Comparison of ENCODE assay signal across 1 cellular context in genomic region chr20:22584630-22584921, GRCh38.
TF ChIP-seq lines count a peak whose summit lies in the region.

No MANE protein-coding gene starts in this region.

TF ChIP-seq in K562, 482 proteins besides CTCF, POLR2A, EP300 and RAD21:
- peak; percentile 5; the same call in 1 of the 2 replicates for TF ChIP-seq POLR2G (IDR thresholded peaks at IDR 0.05; ENCODE audit: low read depth, low read length)
- no peak for TF ChIP-seq EGR1 (conservative IDR thresholded peaks at IDR 0.05)
- TF ChIP-seq ZNF263 (CRISPR knock-in tag; IDR thresholded peaks at IDR 0.05; ENCODE audit: borderline replicate concordance): peak; percentile 88
